In the genomic region with DNA sequence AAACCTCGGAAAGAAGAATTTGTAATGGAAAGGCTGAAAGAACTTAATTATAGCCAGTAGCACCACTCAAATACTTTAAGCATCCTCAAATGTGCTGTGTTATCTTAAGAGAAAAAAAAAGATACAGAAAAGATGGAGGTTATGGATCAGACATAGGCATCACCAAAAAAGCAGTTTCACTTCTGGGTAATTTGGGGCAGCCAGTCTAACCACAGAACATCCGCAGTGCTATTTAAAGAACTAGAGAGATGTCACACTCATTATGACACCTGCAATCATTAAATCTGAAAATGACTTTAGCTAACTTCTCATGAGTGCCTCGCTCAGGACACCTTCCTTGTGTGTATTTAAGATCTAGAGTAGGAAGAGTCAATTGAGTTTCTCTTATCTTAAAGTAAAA, we compare ENCODE assay signal across 8 cellular contexts.
DNase-seq lines count a peak whose midpoint lies in the region; ATAC-seq and TF ChIP-seq lines count a peak whose summit lies in the region.

No MANE protein-coding gene starts in this region.

- no peak overlapping the region for H3K4me3 Mint-ChIP-seq in activated CD4-positive, alpha-beta memory T cell treated with anti-CD3 and anti-CD28 coated beads for 36 hours

- no peak overlapping the region for H3K4me3 ChIP-seq in upper lobe of right lung

- DNase-seq in activated gamma-delta T cell treated with Interleukin-2 at 50 U/mL for 16 hours: peak; percentile 18
- DNase-seq in activated gamma-delta T cell (lab: John Stamatoyannopoulos, UW): no peak
- DNase-seq in activated CD4-positive, alpha-beta memory T cell treated with anti-CD3 and anti-CD28 coated beads for 36 hours: peak; percentile 79
- DNase-seq in upper lobe of right lung: no peak
- no peak for DNase-seq in left lobe of liver (ENCODE audit: low spot score)
- DNase-seq in NCI-H82 treated with DMSO at 0.1 percent for 48 hours (lab: John Stamatoyannopoulos, UW; ENCODE audit: unreplicated experiment): no peak
- no peak for DNase-seq in DMS79 (lab: John Stamatoyannopoulos, UW)

- H3K27me3 ChIP-seq in upper lobe of right lung: no peaks in the 10 kb centered on the region

- H3K27ac ChIP-seq in upper lobe of right lung: no peak overlapping the region

- intact Hi-C loops in activated CD4-positive, alpha-beta memory T cell treated with anti-CD3 and anti-CD28 coated beads for 36 hours (cut with micrococcal nuclease): loop anchor here (1.0 to 5.0 kb wide), 3 partner anchors 192 to 537 kb away; partner anchors contain the start of gene OBI1
- intact Hi-C loops in upper lobe of right lung (cut with DNase I): no loop called here

- ATAC-seq in HG03135 (IDR thresholded peaks at IDR 0.05; ENCODE audit: unreplicated experiment) (peak; percentile 95), upper lobe of right lung (peak; percentile 30), left lobe of liver (no peak)

- no peak overlapping the region for H3K27ac Mint-ChIP-seq in activated CD4-positive, alpha-beta memory T cell treated with anti-CD3 and anti-CD28 coated beads for 36 hours

- no peaks in the 10 kb centered on the region for H3K36me3 ChIP-seq in upper lobe of right lung

- H3K27me3 Mint-ChIP-seq in activated CD4-positive, alpha-beta memory T cell treated with anti-CD3 and anti-CD28 coated beads for 36 hours: no peaks in the 10 kb centered on the region

- no peaks in the 10 kb centered on the region for H3K4me1 ChIP-seq in upper lobe of right lung

- no peak for TF ChIP-seq CTCF in upper lobe of right lung (IDR thresholded peaks at IDR 0.05)

- H3K36me3 Mint-ChIP-seq in activated CD4-positive, alpha-beta memory T cell treated with anti-CD3 and anti-CD28 coated beads for 36 hours: no peaks in the 10 kb centered on the region

- POLR2A ChIA-PET in activated CD4-positive, alpha-beta memory T cell treated with anti-CD3 and anti-CD28 coated beads for 36 hours (lab: Charles Lee): no interaction called here

- no peaks in the 10 kb centered on the region for H3K9me3 ChIP-seq in upper lobe of right lung

- peaks cover 6% of the 10 kb centered on the region for H3K9me3 Mint-ChIP-seq in activated CD4-positive, alpha-beta memory T cell treated with anti-CD3 and anti-CD28 coated beads for 36 hours

- CTCF ChIA-PET in activated CD4-positive, alpha-beta memory T cell treated with anti-CD3 and anti-CD28 coated beads for 36 hours (lab: Charles Lee): interaction anchor here (1.8 kb wide), 1 partner anchor 197 kb away, joined by 5 read pairs; no protein-coding TSS in a partner anchor

- H3K4me1 Mint-ChIP-seq in activated CD4-positive, alpha-beta memory T cell treated with anti-CD3 and anti-CD28 coated beads for 36 hours (ENCODE audit: low read depth): peaks cover 38% of the 10 kb centered on the region

Comparison
In these comparisons a context has a peak if more than half of its experiments do, and no peak if none do; other contexts are left out.
1. DNase-seq: peak in activated gamma-delta T cell treated with Interleukin-2 at 50 U/mL for 16 hours (single experiment) and activated CD4-positive, alpha-beta memory T cell treated with anti-CD3 and anti-CD28 coated beads for 36 hours (single experiment); none in activated gamma-delta T cell (single experiment), upper lobe of right lung (single experiment), left lobe of liver (single experiment), NCI-H82 treated with DMSO at 0.1 percent for 48 hours (single experiment) and DMS79 (single experiment).